ENCODE assay signal across 7 cellular contexts in genomic region chr15:83064859-83065258, GRCh38. TPM values are rescaled to one million over a fixed set of nuclear protein-coding genes. Genes with fewer than 3 reads are reported as not detected.
A peak's percentile ranks its signal among the peaks of the same experiment; 100 is the strongest.
DNase-seq lines count a peak whose midpoint lies in the region; ATAC-seq and TF ChIP-seq lines count a peak whose summit lies in the region.

No MANE protein-coding gene starts in this region.

- intact Hi-C loops in dorsolateral prefrontal cortex (cut with DNase I), result loop anchor here (5.0 to 10.0 kb wide), 3 partner anchors 42 to 370 kb away; partner anchors contain the start of genes HDGFL3 (in 1 of the 2) and TM6SF1 (in 1 of the 2)

- peak overlapping the region; percentile 60 for H3K4me3 ChIP-seq in HAP-1
- H3K4me3 ChIP-seq in NT2/D1 (ENCODE audit: insufficient read length, low read depth), result peak overlapping the region; percentile 23
- peak overlapping the region; percentile 68 to 98 (median 91) for H3K4me3 ChIP-seq in dorsolateral prefrontal cortex

- peak overlapping the region; percentile 37 for H3K9ac ChIP-seq in NT2/D1 (ENCODE audit: insufficient read length, low read depth)

- no peak for ATAC-seq in HG02973 (IDR thresholded peaks at IDR 0.05; ENCODE audit: unreplicated experiment)
- ATAC-seq in HG02938 (IDR thresholded peaks at IDR 0.05; ENCODE audit: unreplicated experiment), result no peak

- peaks cover 12% of the 10 kb centered on the region; the same call in 1 of the 2 replicates for H3K36me3 ChIP-seq in HAP-1 (replicated peaks)
- H3K36me3 ChIP-seq in NT2/D1 (ENCODE audit: insufficient read depth, insufficient read length, low read length), result peaks cover 38% of the 10 kb centered on the region

- peak overlapping the region; percentile 81 for H3K4me3 Mint-ChIP-seq in progenitor cell of endocrine pancreas (ENCODE audit: low read depth)

- H3K36me3 Mint-ChIP-seq in progenitor cell of endocrine pancreas (ENCODE audit: insufficient read depth), result no peaks in the 10 kb centered on the region

- no peaks in the 10 kb centered on the region; the same call in 1 of the 2 replicates for H3K9me3 ChIP-seq in HAP-1
- peaks cover 7% of the 10 kb centered on the region; the same call in 1 of the 2 replicates for H3K9me3 ChIP-seq in NT2/D1 (ENCODE audit: insufficient read depth, low read length)

- peak overlapping the region in 12 of 59 donors; percentile 3 to 97 (median 94) for H3K27ac ChIP-seq in dorsolateral prefrontal cortex

- in situ Hi-C loops in HAP-1 (cut with MboI; ENCODE audit: low sequenced_read_pairs), result no loop called here

- H3K4me1 ChIP-seq in HAP-1, result peaks cover 48% of the 10 kb centered on the region
- peaks cover 5% of the 10 kb centered on the region for H3K4me1 ChIP-seq in NT2/D1 (ENCODE audit: insufficient read depth, insufficient read length)

- peak in 1 of 2 experiments; percentile 51 for DNase-seq in HAP-1 (ENCODE audit: low spot score in 2 of 2)
- no peak for DNase-seq in NT2/D1 (ENCODE audit: low read depth, low spot score)
- DNase-seq in dorsolateral prefrontal cortex, result no peak
- DNase-seq in progenitor cell of endocrine pancreas (ENCODE audit: low spot score, unreplicated experiment), result no peak
- DNase-seq in NCI-H128 (lab: John Stamatoyannopoulos, UW; ENCODE audit: unreplicated experiment), result no peak

- H3K27me3 ChIP-seq in HAP-1 (ENCODE audit: low read depth) (no peaks in the 10 kb centered on the region), NT2/D1 (ENCODE audit: insufficient read depth, insufficient read length) (no peaks in the 10 kb centered on the region), dorsolateral prefrontal cortex (no peaks in the 10 kb centered on the region)

- no peaks in the 10 kb centered on the region for H3K27me3 Mint-ChIP-seq in progenitor cell of endocrine pancreas

- peaks cover 18% of the 10 kb centered on the region for H3K4me1 Mint-ChIP-seq in progenitor cell of endocrine pancreas (ENCODE audit: low read depth)

- no peak overlapping the region for H3K27ac Mint-ChIP-seq in progenitor cell of endocrine pancreas

- no peaks in the 10 kb centered on the region for H3K9me3 Mint-ChIP-seq in progenitor cell of endocrine pancreas (ENCODE audit: low read depth)

- TF ChIP-seq CTCF in dorsolateral prefrontal cortex (IDR thresholded peaks at IDR 0.05 in 54 of 56, conservative IDR thresholded peaks at IDR 0.05 in 2 of 56; ENCODE audit: low read depth in 1 of 56, partially characterized antibody in 56 of 56) (no peak), progenitor cell of endocrine pancreas (IDR thresholded peaks at IDR 0.05; ENCODE audit: unreplicated experiment) (no peak)

RNA-seq across cellular contexts. Expression of gene BTBD1, which starts 2.2 kb away (rescaled TPM):
- total RNA-seq in dorsolateral prefrontal cortex (100 to 1,000 TPM in 10 of 120 experiments, 10 to 100 TPM in 110; 61.4 to 113 (median 85.9) TPM), progenitor cell of endocrine pancreas (38.7 and 39.0 TPM in 2 replicates)

RNA-seq across cellular contexts. Expression of gene TM6SF1, which starts 42.6 kb away (rescaled TPM):
- total RNA-seq in dorsolateral prefrontal cortex (10 to 100 TPM in 118 of 120 experiments, 1 to 10 TPM in 2; 7.8 to 33.0 (median 19.9) TPM), progenitor cell of endocrine pancreas (0.27 TPM in 1 of 2 replicates, not detected in the other)

RNA-seq across cellular contexts. Expression of gene C15orf40, which starts 53.4 kb away (rescaled TPM):
- total RNA-seq in dorsolateral prefrontal cortex (10 to 100 TPM; 15.7 to 34.4 (median 22.5) TPM), progenitor cell of endocrine pancreas (21.9 and 25.4 TPM in 2 replicates)

Comparison
In these comparisons a context has a peak if more than half of its experiments do, and no peak if none do; other contexts are left out.
1. H3K4me3 ChIP-seq: peak in every context shown above with its lines; median percentile 91 in dorsolateral prefrontal cortex; 60 in HAP-1; 23 in NT2/D1.